21 cellular contexts compared by ENCODE assay signal in the genomic region with DNA sequence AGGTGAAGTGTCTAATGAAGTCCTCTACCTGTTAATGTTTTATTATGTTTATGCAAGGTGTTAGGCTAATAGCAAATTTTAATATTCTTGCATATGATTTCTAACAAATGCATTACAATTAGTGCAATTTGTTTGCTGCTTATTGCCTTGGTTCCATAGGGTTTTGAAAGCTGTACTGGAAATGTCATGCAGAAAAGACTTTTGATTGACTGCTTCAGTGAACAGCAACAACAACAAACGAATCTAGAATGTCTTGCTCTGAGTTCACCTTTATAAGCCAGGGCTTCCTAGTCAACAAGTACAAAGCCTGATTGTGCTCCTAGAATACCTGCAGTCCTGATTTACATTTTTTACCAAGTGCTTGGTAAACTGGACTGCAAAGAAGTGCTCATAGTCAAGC. TPM values are rescaled to one million over a fixed set of nuclear protein-coding genes. Genes with fewer than 3 reads are reported as not detected.
DNase-seq lines count a peak whose midpoint lies in the region; ATAC-seq and TF ChIP-seq lines count a peak whose summit lies in the region.
"Had no signal": no experiment of that assay in that cellular context is flagged by ENCODE, and none has a peak within 500 bp of the region (broad histone marks: within the 10 kb centered on the region; RNA-seq: fewer than 3 reads in every experiment).

No MANE protein-coding gene starts in this region.

- H3K9me3 ChIP-seq in endodermal cell (ENCODE audit: control insufficient read depth, low read length), result no peaks in the 10 kb centered on the region
- no peaks in the 10 kb centered on the region for H3K9me3 ChIP-seq in ascending aorta
- H3K9me3 ChIP-seq: SJCRH30 had no signal

- H3K27me3 Mint-ChIP-seq in endodermal cell (ENCODE audit: insufficient read depth), result peaks cover 18% of the 10 kb centered on the region
- H3K27me3 Mint-ChIP-seq: IgD-negative memory B cell had no signal

- WGBS in endodermal cell (ENCODE audit: insufficient coverage in 1 of 2, insufficient read length in 1 of 2), 2 experiments, result 78 to 82% methylated on average over 1 of the region's 1 CpG

- H3K4me1 ChIP-seq in endodermal cell (ENCODE audit: control insufficient read depth, insufficient read depth, low read length) (peaks cover 10% of the 10 kb centered on the region), ascending aorta (no peaks in the 10 kb centered on the region)
- H3K4me1 ChIP-seq: SJCRH30 had no signal

- H3K4me1 Mint-ChIP-seq in endodermal cell, result peaks cover 17% of the 10 kb centered on the region

- intact Hi-C loops in ascending aorta (cut with DNase I), result no loop called here

- peak; percentile 63 for DNase-seq in NCI-H1048 (lab: John Stamatoyannopoulos, UW)
- no peak for DNase-seq in endodermal cell
- no peak for DNase-seq in middle frontal gyrus (ENCODE audit: extremely low spot score, low spot score)
- no peak for DNase-seq in ascending aorta (ENCODE audit: low spot score in 2 of 2)
- no peak for DNase-seq in activated CD4-positive, alpha-beta T cell treated with anti-CD3 and anti-CD28 coated beads for 1 hour
- DNase-seq in NK-92 treated with Interleukin-12 subunit alpha and Interleukin-12 subunit beta, amount 100 ng/mL, for 24 hours (lab: John Stamatoyannopoulos, UW), result no peak
- DNase-seq: ACHN, H9, MM.1S, NCI-H1694, NCI-H2029 treated with DMSO at 0.1 percent for 48 hours, NCI-H774, PC-9, SJCRH30 had no signal

- no peak for TF ChIP-seq CTCF in endodermal cell (conservative IDR thresholded peaks at IDR 0.05)
- TF ChIP-seq CTCF in ascending aorta (IDR thresholded peaks at IDR 0.05), result no peak

- no peak overlapping the region for H3K4me3 Mint-ChIP-seq in endodermal cell
- H3K4me3 Mint-ChIP-seq: GM23338, H9, IgD-negative memory B cell had no signal

- no peaks in the 10 kb centered on the region for H3K9me3 Mint-ChIP-seq in endodermal cell
- H3K9me3 Mint-ChIP-seq: GM23338, H9 had no signal

- H3K27ac Mint-ChIP-seq in endodermal cell, result no peak overlapping the region
- H3K27ac Mint-ChIP-seq: GM23338, H9, IgD-negative memory B cell had no signal

- H3K4me3 ChIP-seq in endodermal cell (ENCODE audit: low read length), result peak overlapping the region; percentile 6
- H3K4me3 ChIP-seq in ascending aorta, result no peak overlapping the region
- H3K4me3 ChIP-seq: GM23338, PC-9, SJCRH30 had no signal

- no peak overlapping the region for H3K27ac ChIP-seq in endodermal cell (ENCODE audit: low read depth, low read length)
- no peak overlapping the region for H3K27ac ChIP-seq in ascending aorta
- H3K27ac ChIP-seq: HL-60, KMS-11, PC-9, SJCRH30 had no signal

- H3K9ac ChIP-seq in endodermal cell (ENCODE audit: extremely low read depth, low read length, poor library complexity, severe bottlenecking), result no peak overlapping the region
- H3K9ac ChIP-seq: KMS-11 had no signal

- no peaks in the 10 kb centered on the region for H3K36me3 Mint-ChIP-seq in endodermal cell (ENCODE audit: low read depth)
- H3K36me3 Mint-ChIP-seq: IgD-negative memory B cell had no signal

- ATAC-seq in GM19395 (IDR thresholded peaks at IDR 0.05; ENCODE audit: unreplicated experiment), result peak; percentile 40
- ATAC-seq: GM23338, Right ventricle myocardium inferior, SK-N-SH treated with all-trans-retinoic acid at 6 μM for 48 hours had no signal

- H3K27me3 ChIP-seq in endodermal cell (ENCODE audit: control insufficient read depth, insufficient read depth, low read length, poor library complexity, severe bottlenecking) (peaks cover 14% of the 10 kb centered on the region), ascending aorta (no peaks in the 10 kb centered on the region)
- H3K27me3 ChIP-seq: SJCRH30 had no signal

- H3K36me3 ChIP-seq in endodermal cell (ENCODE audit: control insufficient read depth, insufficient read depth, low read length) (no peaks in the 10 kb centered on the region), ascending aorta (no peaks in the 10 kb centered on the region)
- H3K36me3 ChIP-seq: SJCRH30 had no signal

RNA-seq across cellular contexts. Expression of a gene that starts 41.1 kb away (rescaled TPM):
- 1 to 10 TPM in 1 of 2 donors, under 1 TPM in 1; 0.35 to 1.2 TPM for total RNA-seq in endodermal cell
- 2.5 TPM for polyA plus RNA-seq in endodermal cell (2013, experiment 1 of 2)
- polyA plus RNA-seq in endodermal cell (2013, experiment 2 of 2), result 2.1 TPM
- total RNA-seq in ascending aorta, result 0.75 TPM
- total RNA-seq: SJCRH30 had no signal
